Comparison of ENCODE assay signal across 9 cellular contexts in genomic region chr12:65156366-65156831, GRCh38. TPM values are rescaled to one million over a fixed set of nuclear protein-coding genes. Genes with fewer than 3 reads are reported as not detected.
DNase-seq lines count a peak whose midpoint lies in the region; ATAC-seq, FAIRE-seq and TF ChIP-seq lines count a peak whose summit lies in the region.
"Had no signal": no experiment of that assay in that cellular context is flagged by ENCODE, and none has a peak within 500 bp of the region (broad histone marks: within the 10 kb centered on the region; RNA-seq: fewer than 3 reads in every experiment).

No MANE protein-coding gene starts in this region.

- peak; percentile 93 for ATAC-seq in GM21390 (IDR thresholded peaks at IDR 0.05; ENCODE audit: unreplicated experiment)
- peak; percentile 85 for ATAC-seq in HG03558 (IDR thresholded peaks at IDR 0.05; ENCODE audit: extremely low read depth, unreplicated experiment)
- peak; percentile 80 for ATAC-seq in activated naive CD8-positive, alpha-beta T cell treated with anti-CD3 and anti-CD28 coated beads, Interleukin-2, amount 10 ng/mL, durations not matched to agents 7 days and 5 days (ENCODE audit: low read depth)

- DNase-seq in GM12864 (ENCODE audit: low read depth), result peak; percentile 69
- DNase-seq in activated naive CD8-positive, alpha-beta T cell treated with anti-CD3 and anti-CD28 coated beads, Interleukin-2, amount 10 ng/mL, durations not matched to agents 7 days and 5 days, result no peak
- DNase-seq in central memory CD4-positive, alpha-beta T cell, result no peak
- DNase-seq in adrenal gland, result no peak
- no peak for DNase-seq in D721Med (ENCODE audit: insufficient read length, low spot score)
- DNase-seq in MG63, result no peak

- no peaks in the 10 kb centered on the region for H3K36me3 Mint-ChIP-seq in activated naive CD8-positive, alpha-beta T cell treated with anti-CD3 and anti-CD28 coated beads, Interleukin-2, amount 10 ng/mL, durations not matched to agents 7 days and 5 days

- no peak for FAIRE-seq in D721Med (lab: Jason Lieb, UNC)

- peaks cover 14% of the 10 kb centered on the region for H3K4me1 Mint-ChIP-seq in activated naive CD8-positive, alpha-beta T cell treated with anti-CD3 and anti-CD28 coated beads, Interleukin-2, amount 10 ng/mL, durations not matched to agents 7 days and 5 days

- no peak for TF ChIP-seq CTCF in GM12864 (IDR thresholded peaks at IDR 0.05; ENCODE audit: low read depth, low read length, missing control alignments)
- no peak for TF ChIP-seq CTCF in adrenal gland (IDR thresholded peaks at IDR 0.05)
- TF ChIP-seq CTCF in D721Med (IDR thresholded peaks at IDR 0.05; ENCODE audit: insufficient read depth, missing control alignments), result no peak

- H3K4me1 ChIP-seq in adrenal gland (replicated peaks in 1 of 2), result no peaks in the 10 kb centered on the region

- no peak overlapping the region for H3K27ac ChIP-seq in adrenal gland
- H3K27ac ChIP-seq: epithelial cell of prostate had no signal

- POLR2A ChIA-PET in activated naive CD8-positive, alpha-beta T cell treated with anti-CD3 and anti-CD28 coated beads, Interleukin-2, amount 10 ng/mL, durations not matched to agents 7 days and 5 days (lab: Charles Lee), result interaction anchor here (1.0 to 2.2 kb wide), 3 partner anchors 11 to 15 kb away, joined by 4 to 33 read pairs (median 4); partner anchors contain the start of gene LEMD3

- TF ChIP-seq POLR2A in adrenal gland (IDR thresholded peaks at IDR 0.05), result no peak

- H3K4me3 ChIP-seq in GM12864 (ENCODE audit: low read depth, low read length) (no peak overlapping the region; the same call in 1 of the 2 replicates), adrenal gland (no peak overlapping the region), MG63 (no peak overlapping the region)

- H3K9me3 ChIP-seq in adrenal gland (replicated peaks in 1 of 3) (no peaks in the 10 kb centered on the region), MG63 (no peaks in the 10 kb centered on the region)

- peak overlapping the region; percentile 76 for H3K27ac Mint-ChIP-seq in activated naive CD8-positive, alpha-beta T cell treated with anti-CD3 and anti-CD28 coated beads, Interleukin-2, amount 10 ng/mL, durations not matched to agents 7 days and 5 days

- peaks cover 11% of the 10 kb centered on the region for H3K27me3 Mint-ChIP-seq in activated naive CD8-positive, alpha-beta T cell treated with anti-CD3 and anti-CD28 coated beads, Interleukin-2, amount 10 ng/mL, durations not matched to agents 7 days and 5 days

- peak overlapping the region; percentile 62 for H3K4me3 Mint-ChIP-seq in activated naive CD8-positive, alpha-beta T cell treated with anti-CD3 and anti-CD28 coated beads, Interleukin-2, amount 10 ng/mL, durations not matched to agents 7 days and 5 days

- no peaks in the 10 kb centered on the region for H3K27me3 ChIP-seq in adrenal gland
- 0 out of 2 replicates have a peak, but pooled peaks cover 5% of the 10 kb centered on the region for H3K27me3 ChIP-seq in MG63

- intact Hi-C loops in adrenal gland (cut with DNase I), result no loop called here

- no peaks in the 10 kb centered on the region for H3K36me3 ChIP-seq in adrenal gland (replicated peaks in 1 of 2)
- no peaks in the 10 kb centered on the region for H3K36me3 ChIP-seq in MG63

- no peaks in the 10 kb centered on the region for H3K9me3 Mint-ChIP-seq in activated naive CD8-positive, alpha-beta T cell treated with anti-CD3 and anti-CD28 coated beads, Interleukin-2, amount 10 ng/mL, durations not matched to agents 7 days and 5 days

- 60 to 72% (median 65%) methylated on average over 2 of the region's 2 CpGs for WGBS in adrenal gland, 4 donors

RNA-seq across cellular contexts. Expression of gene LEMD3, which starts 13.0 kb away (rescaled TPM):
- total RNA-seq in activated naive CD8-positive, alpha-beta T cell treated with anti-CD3 and anti-CD28 coated beads, Interleukin-2, amount 10 ng/mL, durations not matched to agents 7 days and 5 days, result 10 to 100 TPM; 46.0 to 49.6 TPM
- 10 to 100 TPM; 17.8 to 52.1 (median 25.3) TPM for total RNA-seq in adrenal gland
- polyA plus RNA-seq in adrenal gland, result 10 to 100 TPM in 2 of 3 donors, 1 to 10 TPM in 1; 7.1 to 15.7 (median 10.5) TPM
- total RNA-seq in MG63 (2014; rRNA removed; shearing (Covaris generic); ENCODE audit: low replicate concordance), result 14.6 and 25.1 TPM in 2 replicates

RNA-seq across cellular contexts. Expression of gene WIF1, which starts 35.3 kb away (rescaled TPM):
- total RNA-seq in activated naive CD8-positive, alpha-beta T cell treated with anti-CD3 and anti-CD28 coated beads, Interleukin-2, amount 10 ng/mL, durations not matched to agents 7 days and 5 days, result not detected
- total RNA-seq in adrenal gland, result 1 to 10 TPM in 2 of 8 donors, under 1 TPM in 5, not detected in 1; 0.12 to 3.8 (median 0.53) TPM
- under 1 TPM in 2 of 3 donors, not detected in 1; 0.24 to 0.51 TPM for polyA plus RNA-seq in adrenal gland
- 0.23 TPM in 1 of 2 replicates, not detected in the other for total RNA-seq in MG63 (2014; rRNA removed; shearing (Covaris generic); ENCODE audit: low replicate concordance)
